In genomic region chr10:29634105-29634504, GRCh38 we compare ENCODE assay signal across 13 cellular contexts. TPM values are rescaled to one million over a fixed set of nuclear protein-coding genes. Genes with fewer than 3 reads are reported as not detected.
A peak's percentile ranks its signal among the peaks of the same experiment; 100 is the strongest.
DNase-seq lines count a peak whose midpoint lies in the region; ATAC-seq, FAIRE-seq and TF ChIP-seq lines count a peak whose summit lies in the region.
"Had no signal": no experiment of that assay in that cellular context is flagged by ENCODE, and none has a peak within 500 bp of the region (broad histone marks: within the 10 kb centered on the region; RNA-seq: fewer than 3 reads in every experiment).

No MANE protein-coding gene starts in this region.

- intact Hi-C loops in esophagus muscularis mucosa (cut with DNase I) = no loop called here
- intact Hi-C loops in pancreas (cut with DNase I) = no loop called here

- POLR2A ChIA-PET in activated CD8-positive, alpha-beta T cell treated with anti-CD3 and anti-CD28 coated beads, Interleukin-2, amount 10 ng/mL, durations not matched to agents 7 days and 5 days (lab: Charles Lee) = no interaction called here

- H3K9me3 Mint-ChIP-seq in activated CD8-positive, alpha-beta T cell treated with anti-CD3 and anti-CD28 coated beads, Interleukin-2, amount 10 ng/mL, durations not matched to agents 7 days and 5 days (ENCODE audit: insufficient read depth) = no peaks in the 10 kb centered on the region

- H3K4me1 Mint-ChIP-seq in activated CD8-positive, alpha-beta T cell treated with anti-CD3 and anti-CD28 coated beads, Interleukin-2, amount 10 ng/mL, durations not matched to agents 7 days and 5 days (ENCODE audit: low read depth) = peaks cover 30% of the 10 kb centered on the region

- FAIRE-seq in pancreas (lab: Jason Lieb, UNC) (peak; percentile 59), GM19239 (lab: Jason Lieb, UNC) (no peak)
- FAIRE-seq: GM12878 had no signal

- H3K27me3 ChIP-seq in BLaER1 treated with 17β-estradiol and CSF1 and Interleukin-3, amounts not matched to agents 10 nM and 100 nM = no peaks in the 10 kb centered on the region
- H3K27me3 ChIP-seq in SJCRH30 (no peaks in the 10 kb centered on the region), esophagus muscularis mucosa (no peaks in the 10 kb centered on the region), pancreas (no peaks in the 10 kb centered on the region)

- TF ChIP-seq POLR2A in esophagus muscularis mucosa (IDR thresholded peaks at IDR 0.05; ENCODE audit: low read depth) = no peak

- H3K9me3 ChIP-seq in BLaER1 treated with 17β-estradiol and CSF1 and Interleukin-3, amounts not matched to agents 10 nM and 100 nM (replicated peaks in 1 of 11) = peaks cover 0 to 5% (median 0%) of the 10 kb centered on the region in 11 experiments; a peak in 1 of 22 replicates
- H3K9me3 ChIP-seq in SJCRH30 (replicated peaks) (no peaks in the 10 kb centered on the region), esophagus muscularis mucosa (no peaks in the 10 kb centered on the region), pancreas (no peaks in the 10 kb centered on the region)

- no peak overlapping the region for H3K4me3 Mint-ChIP-seq in activated CD8-positive, alpha-beta T cell treated with anti-CD3 and anti-CD28 coated beads, Interleukin-2, amount 10 ng/mL, durations not matched to agents 7 days and 5 days

- H3K27ac Mint-ChIP-seq in activated CD8-positive, alpha-beta T cell treated with anti-CD3 and anti-CD28 coated beads, Interleukin-2, amount 10 ng/mL, durations not matched to agents 7 days and 5 days = no peak overlapping the region
- H3K27ac Mint-ChIP-seq: activated naive CD8-positive, alpha-beta T cell had no signal

- H3K4me2 ChIP-seq in BLaER1 treated with 17β-estradiol and CSF1 and Interleukin-3, amounts not matched to agents 10 nM and 100 nM = peak overlapping the region; percentile 62 to 89 (median 87); a peak in 20 of 22 replicates

- WGBS in esophagus muscularis mucosa = 41% methylated on average over 2 of the region's 2 CpGs
- 54 to 62% methylated on average over 2 of the region's 2 CpGs for WGBS in pancreas, 2 donors

- peak overlapping the region in 1 of 10 experiments; percentile 20; a peak in 1 of 20 replicates for H3K4me3 ChIP-seq in BLaER1 treated with 17β-estradiol and CSF1 and Interleukin-3, amounts not matched to agents 10 nM and 100 nM
- H3K4me3 ChIP-seq in SJCRH30 (peak overlapping the region; percentile 68), esophagus muscularis mucosa (peak overlapping the region; percentile 41 to 52 (median 51)), pancreas (peak overlapping the region in 1 of 4 donors; percentile 3)
- H3K4me3 ChIP-seq: GM12878 had no signal

- H3K36me3 ChIP-seq in BLaER1 treated with 17β-estradiol and CSF1 and Interleukin-3, amounts not matched to agents 10 nM and 100 nM = peaks cover 0 to 9% (median 0%) of the 10 kb centered on the region in 11 experiments; a peak in 3 of 22 replicates
- H3K36me3 ChIP-seq in SJCRH30 (no peaks in the 10 kb centered on the region), esophagus muscularis mucosa (peaks cover 0 to 11% (median 0%) of the 10 kb centered on the region in 4 donors), pancreas (no peaks in the 10 kb centered on the region)

- ATAC-seq in pancreas (no peak), HG02852 (IDR thresholded peaks at IDR 0.05; ENCODE audit: unreplicated experiment) (no peak)
- ATAC-seq in activated CD8-positive, alpha-beta T cell treated with anti-CD3 and anti-CD28 coated beads, Interleukin-2, amount 10 ng/mL, durations not matched to agents 7 days and 5 days = no peak

- H3K36me3 Mint-ChIP-seq in activated CD8-positive, alpha-beta T cell treated with anti-CD3 and anti-CD28 coated beads, Interleukin-2, amount 10 ng/mL, durations not matched to agents 7 days and 5 days (ENCODE audit: low read depth) = peaks cover 3% of the 10 kb centered on the region

- H3K27ac ChIP-seq in BLaER1 treated with 17β-estradiol and CSF1 and Interleukin-3, amounts not matched to agents 10 nM and 100 nM = peak overlapping the region in 4 of 11 experiments; percentile 22 to 88 (median 73); a peak in 5 of 22 replicates
- H3K27ac ChIP-seq in SJCRH30 (peak overlapping the region; percentile 92), esophagus muscularis mucosa (replicated peaks in 1 of 4) (peak overlapping the region; percentile 80 to 94 (median 88)), pancreas (peak overlapping the region in 2 of 4 donors; percentile 72 to 81)
- H3K27ac ChIP-seq: C4-2B had no signal

- CTCF ChIA-PET in activated CD8-positive, alpha-beta T cell treated with anti-CD3 and anti-CD28 coated beads, Interleukin-2, amount 10 ng/mL, durations not matched to agents 7 days and 5 days (lab: Charles Lee) = no interaction called here

- peaks cover 2% of the 10 kb centered on the region for H3K27me3 Mint-ChIP-seq in activated CD8-positive, alpha-beta T cell treated with anti-CD3 and anti-CD28 coated beads, Interleukin-2, amount 10 ng/mL, durations not matched to agents 7 days and 5 days (ENCODE audit: low read depth)
- H3K27me3 Mint-ChIP-seq: activated naive CD8-positive, alpha-beta T cell; naive thymus-derived CD8-positive, alpha-beta T cell had no signal

- DNase-seq in SJCRH30 (peak; percentile 37 to 68), esophagus muscularis mucosa (ENCODE audit: extremely low spot score) (no peak), pancreas (no peak), ureter (ENCODE audit: low spot score) (no peak), GM19239 (ENCODE audit: insufficient read length, low spot score) (no peak)
- DNase-seq in activated CD8-positive, alpha-beta T cell treated with anti-CD3 and anti-CD28 coated beads, Interleukin-2, amount 10 ng/mL, durations not matched to agents 7 days and 5 days = no peak
- DNase-seq: naive thymus-derived CD8-positive, alpha-beta T cell; OCI-M1 had no signal

- H4K20me1 ChIP-seq in BLaER1 treated with 17β-estradiol and CSF1 and Interleukin-3, amounts not matched to agents 10 nM and 100 nM = peaks cover 0 to 6% (median 0%) of the 10 kb centered on the region in 11 experiments; a peak in 2 of 22 replicates

- TF ChIP-seq CTCF in esophagus muscularis mucosa (IDR thresholded peaks at IDR 0.05) = no peak
- no peak for TF ChIP-seq CTCF in pancreas (IDR thresholded peaks at IDR 0.05)

- TF ChIP-seq EP300 in esophagus muscularis mucosa (IDR thresholded peaks at IDR 0.05) = no peak

- peaks cover 47 to 78% (median 49%) of the 10 kb centered on the region in 10 experiments for H3K4me1 ChIP-seq in BLaER1 treated with 17β-estradiol and CSF1 and Interleukin-3, amounts not matched to agents 10 nM and 100 nM
- H3K4me1 ChIP-seq in SJCRH30 (peaks cover 23% of the 10 kb centered on the region), esophagus muscularis mucosa (peaks cover 24 to 91% (median 68%) of the 10 kb centered on the region in 4 donors), pancreas (peaks cover 0 to 27% (median 18%) of the 10 kb centered on the region in 3 donors)

- H3K9ac ChIP-seq in BLaER1 treated with 17β-estradiol and CSF1 and Interleukin-3, amounts not matched to agents 10 nM and 100 nM = no peak overlapping the region

RNA-seq across cellular contexts. Expression of gene SVIL, which starts 0.7 kb away (rescaled TPM):
- 42.5 and 65.0 TPM in 2 replicates for total RNA-seq in SJCRH30 (2014; rRNA removed; shearing (Covaris generic))
- total RNA-seq in esophagus muscularis mucosa (1,000 to 10,000 TPM in 1 of 4 donors, 100 to 1,000 TPM in 3; 785 to 1,099 (median 921) TPM), pancreas (10 to 100 TPM; 19.7 to 53.8 (median 24.8) TPM), ureter (209 TPM)
- 1 to 10 TPM; 8.6 to 9.5 TPM for polyA plus RNA-seq in pancreas
- 10 to 100 TPM; 11.2 to 13.0 TPM for total RNA-seq in activated CD8-positive, alpha-beta T cell treated with anti-CD3 and anti-CD28 coated beads, Interleukin-2, amount 10 ng/mL, durations not matched to agents 7 days and 5 days

Comparison
In these comparisons a context has a peak if more than half of its experiments do, and no peak if none do; other contexts are left out.
1. DNase-seq: peak in SJCRH30 (2 of 2); none in esophagus muscularis mucosa (single experiment), pancreas (0 of 6), activated CD8-positive, alpha-beta T cell treated with anti-CD3 and anti-CD28 coated beads, Interleukin-2, amount 10 ng/mL, durations not matched to agents 7 days and 5 days (single experiment), ureter (single experiment) and GM19239 (single experiment).